8 cellular contexts compared by ENCODE assay signal in the genomic region with DNA sequence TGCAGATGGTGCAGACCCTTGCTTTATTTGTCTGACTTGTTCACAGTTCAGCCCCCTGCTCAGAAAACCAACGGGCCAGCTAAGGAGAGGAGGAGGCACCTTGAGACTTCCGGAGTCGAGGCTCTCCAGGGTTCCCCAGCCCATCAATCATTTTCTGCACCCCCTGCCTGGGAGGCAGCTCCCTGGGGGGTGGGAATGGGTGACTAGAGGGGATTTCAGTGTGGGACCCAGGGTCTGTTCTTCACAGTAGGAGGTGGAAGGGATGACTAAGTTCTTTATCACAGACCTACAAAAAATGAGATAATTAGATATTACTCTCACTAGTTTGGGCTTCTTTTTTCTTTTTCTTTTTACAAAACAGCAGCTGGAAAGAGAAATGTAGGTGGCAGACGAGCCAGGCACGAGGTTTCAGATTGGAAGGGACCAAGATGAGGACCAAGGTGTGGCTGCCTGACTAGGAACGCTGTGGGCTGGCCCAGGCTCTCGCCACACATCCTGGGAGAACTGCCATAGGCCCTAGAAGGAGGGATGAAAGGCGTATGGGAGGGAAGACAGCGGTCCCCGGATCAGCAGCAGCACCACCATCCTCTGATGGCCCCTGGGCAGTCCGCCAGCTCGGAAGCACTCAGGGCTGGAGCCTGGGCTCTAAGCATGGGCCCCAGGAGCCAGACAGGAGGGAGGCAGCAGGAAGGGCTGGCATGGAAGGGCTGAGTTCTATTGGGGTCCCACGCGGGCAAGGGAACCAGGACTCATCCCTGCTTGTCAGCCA. TPM values are rescaled to one million over a fixed set of nuclear protein-coding genes. Genes with fewer than 3 reads are reported as not detected.
A peak's percentile ranks its signal among the peaks of the same experiment; 100 is the strongest.
DNase-seq lines count a peak whose midpoint lies in the region; ATAC-seq and TF ChIP-seq lines count a peak whose summit lies in the region.

No MANE protein-coding gene starts in this region.

- no peaks in the 10 kb centered on the region for H4K20me1 ChIP-seq in MM.1S (ENCODE audit: insufficient read depth, low read length)

- no peak overlapping the region for H2AFZ ChIP-seq in MM.1S (ENCODE audit: low read length)

- TF ChIP-seq POLR2A in breast epithelium (IDR thresholded peaks at IDR 0.05), result no peak

- no peak for ATAC-seq in HG02588 (IDR thresholded peaks at IDR 0.05; ENCODE audit: unreplicated experiment)
- ATAC-seq in GM21737 (IDR thresholded peaks at IDR 0.05; ENCODE audit: unreplicated experiment), result no peak
- ATAC-seq in GM18868 (IDR thresholded peaks at IDR 0.05; ENCODE audit: unreplicated experiment), result no peak

- H3K9ac ChIP-seq in MM.1S (ENCODE audit: low read length), result no peak overlapping the region
- H3K9ac ChIP-seq in mucosa of rectum (ENCODE audit: low read depth in 1 of 2, low read length in 2 of 2), result peak overlapping the region in 1 of 2 donors; percentile 70

- intact Hi-C loops in breast epithelium (cut with DNase I; ENCODE audit: low total_unique reads), result no loop called here

- H3K4me1 ChIP-seq in MM.1S (ENCODE audit: low read length), result peaks cover 34% of the 10 kb centered on the region
- peaks cover 2 to 41% of the 10 kb centered on the region in 2 donors for H3K4me1 ChIP-seq in breast epithelium
- peaks cover 27 to 38% of the 10 kb centered on the region in 2 donors for H3K4me1 ChIP-seq in mucosa of rectum (ENCODE audit: control insufficient read depth in 2 of 2, insufficient read depth in 2 of 2, low read length in 2 of 2)

- H3K27me3 ChIP-seq in MM.1S (replicated peaks; ENCODE audit: insufficient read depth, low read length) (no peaks in the 10 kb centered on the region), breast epithelium (no peaks in the 10 kb centered on the region), mucosa of rectum (ENCODE audit: control insufficient read depth in 2 of 2, insufficient read depth in 2 of 2, low read length in 2 of 2) (no peaks in the 10 kb centered on the region)

- peak overlapping the region; percentile 59; the same call in 1 of the 2 replicates for H3K4me2 ChIP-seq in MM.1S (ENCODE audit: low read depth, low read length)

- H3K4me3 ChIP-seq in MM.1S (ENCODE audit: low read length), result no peak overlapping the region
- H3K4me3 ChIP-seq in breast epithelium, result no peak overlapping the region
- no peak overlapping the region for H3K4me3 ChIP-seq in mucosa of rectum (ENCODE audit: low read length in 2 of 2)

- DNase-seq in AG08395 (ENCODE audit: low spot score) (peak; percentile 80), MM.1S (no peak), breast epithelium (ENCODE audit: low spot score in 2 of 2) (no peak), NCI-H526 (lab: John Stamatoyannopoulos, UW) (no peak)

- H3K79me2 ChIP-seq in MM.1S (ENCODE audit: low read length), result peaks cover 11% of the 10 kb centered on the region

- H3K9me3 ChIP-seq in MM.1S (replicated peaks; ENCODE audit: insufficient read depth, low read length), result no peaks in the 10 kb centered on the region
- no peaks in the 10 kb centered on the region for H3K9me3 ChIP-seq in breast epithelium
- no peaks in the 10 kb centered on the region for H3K9me3 ChIP-seq in mucosa of rectum (ENCODE audit: control insufficient read depth in 2 of 2, low read length in 2 of 2)

- TF ChIP-seq CTCF in MM.1S (IDR thresholded peaks at IDR 0.05; ENCODE audit: low read length), result no peak
- TF ChIP-seq CTCF in breast epithelium (IDR thresholded peaks at IDR 0.05), result no peak

- H3K36me3 ChIP-seq in MM.1S (replicated peaks; ENCODE audit: insufficient read depth, low read length) (no peaks in the 10 kb centered on the region), breast epithelium (no peaks in the 10 kb centered on the region), mucosa of rectum (ENCODE audit: control insufficient read depth in 2 of 2, insufficient read depth in 2 of 2, low read length in 2 of 2) (peaks cover 26 to 27% of the 10 kb centered on the region in 2 donors)

- H3F3A ChIP-seq in MM.1S (ENCODE audit: insufficient read depth, low read length), result 0 out of 2 replicates have a peak, but pooled peaks cover 3% of the 10 kb centered on the region

- no peaks in the 10 kb centered on the region for H3K9me2 ChIP-seq in MM.1S (replicated peaks; ENCODE audit: insufficient read depth, low read length)

- H3K27ac ChIP-seq in MM.1S (ENCODE audit: low read length), result no peak overlapping the region
- peak overlapping the region; percentile 93 to 98 for H3K27ac ChIP-seq in breast epithelium
- peak overlapping the region; percentile 79 to 80 for H3K27ac ChIP-seq in mucosa of rectum (ENCODE audit: low read depth in 2 of 2, low read length in 2 of 2)

RNA-seq across cellular contexts. Expression of a gene that starts 14.2 kb away (rescaled TPM):
- 10 to 100 TPM; 52.3 to 71.1 (median 58.1) TPM for total RNA-seq in breast epithelium

RNA-seq across cellular contexts. Expression of a gene that starts 39.6 kb away (rescaled TPM):
- 1 to 10 TPM; 4.9 to 9.9 (median 6.1) TPM for total RNA-seq in breast epithelium
